29 cellular contexts compared by ENCODE assay signal in the genomic region with DNA sequence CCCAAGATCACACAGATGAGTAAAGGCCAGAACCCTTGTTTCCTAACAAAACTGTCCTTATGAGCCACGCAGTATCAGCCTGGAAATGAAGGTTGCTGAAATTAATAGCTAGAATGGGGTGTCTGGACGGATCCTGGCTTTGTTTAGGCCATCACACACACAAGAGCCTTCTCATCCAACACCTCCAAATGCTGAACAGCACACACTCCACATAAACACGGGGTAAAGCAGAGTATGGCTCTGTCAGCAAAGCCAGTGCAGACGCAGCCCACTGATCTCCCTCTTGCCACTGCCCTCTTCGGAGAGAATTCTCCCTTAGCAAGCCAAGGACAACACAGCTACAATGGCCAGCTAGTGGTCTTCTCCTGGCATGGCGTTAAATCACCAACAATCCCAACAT.
DNase-seq lines count a peak whose midpoint lies in the region; ATAC-seq and TF ChIP-seq lines count a peak whose summit lies in the region.
"Had no signal": no experiment of that assay in that cellular context is flagged by ENCODE, and none has a peak within 500 bp of the region (broad histone marks: within the 10 kb centered on the region; RNA-seq: fewer than 3 reads in every experiment).

No MANE protein-coding gene starts in this region.

- H3K27ac ChIP-seq in left ventricle myocardium inferior (replicated peaks) (no peak overlapping the region), right cardiac atrium (ENCODE audit: low read length) (no peak overlapping the region), right atrium auricular region (no peak overlapping the region)
- H3K27ac ChIP-seq: 22Rv1; A549; BLaER1; BLaER1 treated with 17β-estradiol and CSF1 and Interleukin-3, amounts not matched to agents 10 nM and 100 nM; C4-2B had no signal

- H3K9me3 ChIP-seq in left ventricle myocardium inferior (replicated peaks): no peaks in the 10 kb centered on the region
- H3K9me3 ChIP-seq in right cardiac atrium (ENCODE audit: control insufficient read depth, low read length): no peaks in the 10 kb centered on the region
- H3K9me3 ChIP-seq in right atrium auricular region: no peaks in the 10 kb centered on the region
- H3K9me3 ChIP-seq: A549; BE2C; BLaER1; BLaER1 treated with 17β-estradiol and CSF1 and Interleukin-3, amounts not matched to agents 10 nM and 100 nM; Caco-2 had no signal

- TF ChIP-seq CTCF in left ventricle myocardium inferior (IDR thresholded peaks at IDR 0.05; ENCODE audit: borderline replicate concordance) (no peak), right atrium auricular region (IDR thresholded peaks at IDR 0.05) (no peak)

- WGBS in right cardiac atrium: 58% methylated on average over 6 of the region's 6 CpGs

- H3K36me3 ChIP-seq in left ventricle myocardium inferior: no peaks in the 10 kb centered on the region
- H3K36me3 ChIP-seq in right atrium auricular region: no peaks in the 10 kb centered on the region
- H3K36me3 ChIP-seq: BE2C; BLaER1; BLaER1 treated with 17β-estradiol and CSF1 and Interleukin-3, amounts not matched to agents 10 nM and 100 nM had no signal

- intact Hi-C loops in Right ventricle myocardium superior (cut with DNase I): no loop called here
- intact Hi-C loops in left ventricle myocardium inferior (cut with micrococcal nuclease): no loop called here
- intact Hi-C loops in right cardiac atrium (cut with DNase I): loop anchor here in 1 of 4 donors (10.0 kb wide), 1 partner anchor 56 kb away; no protein-coding TSS in a partner anchor

- H3K4me1 ChIP-seq in left ventricle myocardium inferior: peaks cover 31% of the 10 kb centered on the region
- H3K4me1 ChIP-seq in right cardiac atrium (ENCODE audit: control insufficient read depth, insufficient read depth, low read length): peaks cover 3% of the 10 kb centered on the region
- H3K4me1 ChIP-seq in right atrium auricular region: no peaks in the 10 kb centered on the region
- H3K4me1 ChIP-seq: A549; BE2C; BLaER1; BLaER1 treated with 17β-estradiol and CSF1 and Interleukin-3, amounts not matched to agents 10 nM and 100 nM; Caco-2 had no signal

- H3K27me3 ChIP-seq in left ventricle myocardium inferior (ENCODE audit: low read depth): no peaks in the 10 kb centered on the region
- H3K27me3 ChIP-seq in right cardiac atrium (ENCODE audit: control insufficient read depth, insufficient read depth): no peaks in the 10 kb centered on the region
- H3K27me3 ChIP-seq in right atrium auricular region: no peaks in the 10 kb centered on the region
- H3K27me3 ChIP-seq: BE2C; BLaER1; BLaER1 treated with 17β-estradiol and CSF1 and Interleukin-3, amounts not matched to agents 10 nM and 100 nM had no signal

- DNase-seq in Right ventricle myocardium superior (no peak), left ventricle myocardium inferior (no peak), right cardiac atrium (no peak), right atrium auricular region (ENCODE audit: low spot score) (no peak)
- DNase-seq: 8988T; ACHN; AML-193; BE2C; C1 segment of cervical spinal cord; Caco-2; Calu3; CD4-positive, alpha-beta memory T cell; CD4-positive, alpha-beta T cell; CD4-positive, CD25-positive, alpha-beta regulatory T cell; CD8-positive, alpha-beta memory T cell; CD8-positive, alpha-beta T cell; COR-L47; DMS 273 treated with DMSO at 0.1 percent for 48 hours; DMS153; DMS53; DMS79; DMS79 treated with DMSO at 0.1 percent for 48 hours; DND-41; EL had no signal

- H3K4me3 ChIP-seq in left ventricle myocardium inferior: no peak overlapping the region
- no peak overlapping the region for H3K4me3 ChIP-seq in right cardiac atrium (ENCODE audit: low read length)
- no peak overlapping the region for H3K4me3 ChIP-seq in right atrium auricular region
- H3K4me3 ChIP-seq: A549; BLaER1; BLaER1 treated with 17β-estradiol and CSF1 and Interleukin-3, amounts not matched to agents 10 nM and 100 nM had no signal

- ATAC-seq in Right ventricle myocardium superior (ENCODE audit: poor library complexity) (peak; percentile 26), right cardiac atrium (peak; percentile 43 to 72)
- ATAC-seq: A549; CD8-positive, alpha-beta T cell had no signal
